ENCODE assay signal across 11 cellular contexts in the genomic region with DNA sequence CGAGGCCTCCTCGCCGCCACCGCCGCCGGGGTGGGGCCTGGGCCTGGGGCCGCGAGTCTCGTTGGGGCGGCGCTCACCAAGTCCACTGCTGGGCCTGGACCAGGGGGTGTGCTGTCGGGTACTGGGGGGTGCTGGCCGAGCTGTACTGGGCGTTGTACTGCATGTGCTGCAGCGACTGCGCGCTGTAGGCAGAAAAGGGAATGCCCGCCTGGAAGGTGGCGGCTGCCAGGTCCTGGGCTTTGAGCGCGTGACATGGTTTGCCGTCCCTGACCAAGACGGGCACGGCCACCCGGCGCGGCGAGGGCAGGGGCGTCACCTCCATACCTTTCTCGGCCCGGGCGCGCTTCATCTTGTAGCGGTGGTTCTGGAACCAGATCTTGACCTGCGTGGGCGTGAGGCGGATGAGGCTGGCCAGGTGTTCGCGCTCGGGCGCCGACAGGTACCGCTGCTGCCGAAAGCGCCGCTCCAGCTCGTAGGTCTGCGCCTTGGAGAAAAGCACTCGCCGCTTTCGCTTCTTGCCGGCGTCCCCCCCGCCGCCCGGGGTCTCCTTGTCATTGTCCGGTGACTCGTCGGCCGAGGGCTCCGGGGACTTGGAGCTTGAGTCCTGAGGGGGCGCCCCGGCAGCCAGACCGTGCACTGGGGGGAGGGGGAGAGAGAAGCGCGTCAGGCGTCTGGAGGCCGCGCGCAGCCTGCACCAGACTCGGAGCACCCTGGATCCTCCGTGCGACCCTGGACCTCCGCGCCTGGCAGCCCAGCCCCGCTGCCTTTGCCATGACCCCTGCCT. TPM values are rescaled to one million over a fixed set of nuclear protein-coding genes. Genes with fewer than 3 reads are reported as not detected.
DNase-seq lines count a peak whose midpoint lies in the region; ATAC-seq and TF ChIP-seq lines count a peak whose summit lies in the region.
"Had no signal": no experiment of that assay in that cellular context is flagged by ENCODE, and none has a peak within 500 bp of the region (broad histone marks: within the 10 kb centered on the region; RNA-seq: fewer than 3 reads in every experiment).

No MANE protein-coding gene starts in this region.

- H3K36me3 Mint-ChIP-seq in immature natural killer cell (no peaks in the 10 kb centered on the region), natural killer cell (no peaks in the 10 kb centered on the region)

- H3K4me1 Mint-ChIP-seq in immature natural killer cell, result peaks cover 14 to 19% of the 10 kb centered on the region in 2 donors
- H3K4me1 Mint-ChIP-seq in natural killer cell, result peaks cover 0 to 16% of the 10 kb centered on the region in 2 donors

- H3K27ac ChIP-seq in VCaP, result peak overlapping the region; percentile 92; the same call in 1 of the 2 replicates
- no peak overlapping the region for H3K27ac ChIP-seq in fibroblast of lung (ENCODE audit: insufficient read depth, low read length)
- H3K27ac ChIP-seq in rectal smooth muscle tissue (ENCODE audit: low read depth, low read length), result no peak overlapping the region

- H3K9me3 ChIP-seq in ES-I3 (ENCODE audit: control insufficient read depth, insufficient read depth, low read length), result no peaks in the 10 kb centered on the region; the same call in 1 of the 2 replicates
- no peaks in the 10 kb centered on the region for H3K9me3 ChIP-seq in fibroblast of lung (ENCODE audit: control insufficient read depth, insufficient read depth, low read depth, low read length)

- TF ChIP-seq CTCF in VCaP (conservative IDR thresholded peaks at IDR 0.05), result no peak
- no peak for TF ChIP-seq CTCF in fibroblast of lung (conservative IDR thresholded peaks at IDR 0.05 in 1 of 2, IDR thresholded peaks at IDR 0.05 in 1 of 2; ENCODE audit: low read depth in 1 of 2, low read length in 2 of 2)
- TF ChIP-seq CTCF in natural killer cell (IDR thresholded peaks at IDR 0.05), result no peak

- H3K79me2 ChIP-seq in fibroblast of lung (ENCODE audit: control insufficient read depth, insufficient read depth, low read length), result no peaks in the 10 kb centered on the region

- H3K4me1 ChIP-seq in ES-I3 (ENCODE audit: insufficient read depth, low read length) (peaks cover 10% of the 10 kb centered on the region; the same call in 1 of the 2 replicates), fibroblast of lung (ENCODE audit: control insufficient read depth, extremely low read depth, insufficient read depth, low read length) (no peaks in the 10 kb centered on the region), rectal smooth muscle tissue (ENCODE audit: control insufficient read depth, insufficient read depth, low read length) (peaks cover 2% of the 10 kb centered on the region)

- no peaks in the 10 kb centered on the region for H4K20me1 ChIP-seq in fibroblast of lung (ENCODE audit: control insufficient read depth, extremely low read depth, insufficient read depth, low read length)

- H3K27me3 Mint-ChIP-seq in immature natural killer cell (ENCODE audit: low read depth in 3 of 3), result peaks cover 15 to 37% (median 35%) of the 10 kb centered on the region in 3 donors
- peaks cover 53 to 59% of the 10 kb centered on the region in 2 donors for H3K27me3 Mint-ChIP-seq in natural killer cell (ENCODE audit: low read depth in 2 of 2)

- H3K9me3 Mint-ChIP-seq in immature natural killer cell (no peaks in the 10 kb centered on the region), natural killer cell (no peaks in the 10 kb centered on the region)

- peak overlapping the region; percentile 24; the same call in 1 of the 2 replicates for H3K9ac ChIP-seq in ES-I3 (ENCODE audit: low read depth, low read length)
- H3K9ac ChIP-seq in fibroblast of lung (ENCODE audit: insufficient read depth, low read length), result no peak overlapping the region
- H3K9ac ChIP-seq in rectal smooth muscle tissue (ENCODE audit: low read length), result no peak overlapping the region

- H3K36me3 ChIP-seq in ES-I3 (ENCODE audit: insufficient read depth, low read length), result no peaks in the 10 kb centered on the region
- no peaks in the 10 kb centered on the region for H3K36me3 ChIP-seq in fibroblast of lung (ENCODE audit: control insufficient read depth, insufficient read depth, low read length)
- no peaks in the 10 kb centered on the region for H3K36me3 ChIP-seq in rectal smooth muscle tissue (ENCODE audit: control insufficient read depth, insufficient read depth, low read length)

- H3K27me3 ChIP-seq in fibroblast of lung (ENCODE audit: control insufficient read depth, insufficient read depth, low read length) (peaks cover 76% of the 10 kb centered on the region), rectal smooth muscle tissue (ENCODE audit: control insufficient read depth, insufficient read depth, low read length) (peaks cover 44% of the 10 kb centered on the region)

- H3K27ac Mint-ChIP-seq in immature natural killer cell (no peak overlapping the region), natural killer cell (no peak overlapping the region)

- intact Hi-C loops in natural killer cell (cut with micrococcal nuclease), result no loop called here

- no peak for DNase-seq in fibroblast of lung (ENCODE audit: low read depth in 2 of 2)
- no peak for DNase-seq in immature natural killer cell
- DNase-seq in natural killer cell, result no peak
- DNase-seq: effector CD8-positive, alpha-beta T cell; NCI-H1930 had no signal

- H3K4me3 ChIP-seq in fibroblast of lung (replicated peaks in 1 of 4; ENCODE audit: control extremely low read depth in 1 of 4, insufficient read depth in 1 of 4, low read depth in 3 of 4, low read length in 4 of 4) (peak overlapping the region in 2 of 4 experiments; percentile 4 to 40), rectal smooth muscle tissue (ENCODE audit: low read length) (peak overlapping the region; percentile 33)

- H3K4me3 Mint-ChIP-seq in immature natural killer cell (peak overlapping the region in 1 of 5 donors; percentile 8), natural killer cell (no peak overlapping the region)

- ATAC-seq in GM19452 (IDR thresholded peaks at IDR 0.05; ENCODE audit: unreplicated experiment) (no peak), natural killer cell (no peak), HG03520 (IDR thresholded peaks at IDR 0.05; ENCODE audit: unreplicated experiment) (no peak)

- H2AFZ ChIP-seq in fibroblast of lung (ENCODE audit: low read length), result no peak overlapping the region

- H3K4me2 ChIP-seq in fibroblast of lung (ENCODE audit: extremely low read depth, insufficient read depth, low read length), result peak overlapping the region; percentile 45

RNA-seq across cellular contexts. Expression of gene NKX2-2, which starts 1.8 kb away (rescaled TPM):
- total RNA-seq in fibroblast of lung, result not detected in 2 replicates
- polyA plus RNA-seq in fibroblast of lung, result not detected in 2 replicates
- polyA plus RNA-seq in fibroblast of lung (2012), result not detected in 2 replicates
- not detected in 2 replicates for polyA minus RNA-seq in fibroblast of lung (ENCODE audit: low replicate concordance)
- polyA plus RNA-seq in immature natural killer cell, result not detected
- not detected for total RNA-seq in natural killer cell
- total RNA-seq: subcutaneous adipose tissue had no signal
